Comparison of ENCODE assay signal across 31 cellular contexts in the genomic region with DNA sequence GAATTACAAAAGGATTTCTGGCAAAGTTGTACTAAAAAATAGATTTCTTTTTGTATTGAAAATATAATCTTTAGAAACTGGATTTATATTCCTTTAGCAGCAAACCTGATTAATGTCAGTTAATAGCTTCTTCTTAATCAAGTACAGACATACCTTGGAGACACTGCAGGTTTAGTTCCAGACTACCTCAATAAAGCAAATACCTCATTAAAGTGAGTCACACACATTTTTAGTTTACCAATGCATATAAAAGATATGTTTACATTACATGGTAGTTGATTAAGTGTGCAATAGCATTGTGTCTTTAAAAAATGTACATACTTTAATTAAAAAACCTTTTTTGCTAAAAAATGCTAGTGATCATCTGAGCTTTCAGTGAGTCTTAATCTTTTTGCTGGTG.
DNase-seq lines count a peak whose midpoint lies in the region; ATAC-seq, FAIRE-seq and TF ChIP-seq lines count a peak whose summit lies in the region.
"Had no signal": no experiment of that assay in that cellular context is flagged by ENCODE, and none has a peak within 500 bp of the region (broad histone marks: within the 10 kb centered on the region; RNA-seq: fewer than 3 reads in every experiment).

No MANE protein-coding gene starts in this region.

- no peak overlapping the region for H3K9ac ChIP-seq in PC-3 (ENCODE audit: low read length)
- H3K9ac ChIP-seq: BLaER1; BLaER1 treated with 17β-estradiol and CSF1 and Interleukin-3, amounts not matched to agents 10 nM and 100 nM had no signal

- H3K79me2 ChIP-seq in PC-3 (ENCODE audit: low read length), result no peaks in the 10 kb centered on the region

- intact Hi-C loops in PC-3 (cut with micrococcal nuclease), result no loop called here
- intact Hi-C loops in Right ventricle myocardium superior (cut with DNase I), result no loop called here

- TF ChIP-seq CTCF in PC-3 (conservative IDR thresholded peaks at IDR 0.05; ENCODE audit: low read depth, low read length) (no peak), bronchial epithelial cell (IDR thresholded peaks at IDR 0.05; ENCODE audit: insufficient read depth, low read length, severe bottlenecking) (no peak)

- peaks cover 5% of the 10 kb centered on the region; the same call in 1 of the 2 replicates for H3K4me1 ChIP-seq in PC-3 (ENCODE audit: insufficient read depth, low read length)
- H3K4me1 ChIP-seq: BE2C, Caco-2 had no signal

- H3K9me3 ChIP-seq in PC-3 (ENCODE audit: low read length), result peaks cover 8% of the 10 kb centered on the region; the same call in 1 of the 2 replicates
- H3K9me3 ChIP-seq: BE2C had no signal

- H3K27me3 ChIP-seq in PC-3 (ENCODE audit: low read length), result no peaks in the 10 kb centered on the region
- no peaks in the 10 kb centered on the region for H3K27me3 ChIP-seq in bronchial epithelial cell (ENCODE audit: control insufficient read depth, insufficient read depth, low read length)
- H3K27me3 ChIP-seq: BE2C; BLaER1; BLaER1 treated with 17β-estradiol and CSF1 and Interleukin-3, amounts not matched to agents 10 nM and 100 nM had no signal

- H3K36me3 ChIP-seq in PC-3 (ENCODE audit: low read depth, low read length) (0 out of 2 replicates have a peak, but pooled peaks cover 6% of the 10 kb centered on the region), bronchial epithelial cell (ENCODE audit: control insufficient read depth, insufficient read depth, low read length) (no peaks in the 10 kb centered on the region)
- H3K36me3 ChIP-seq: BE2C, BLaER1 had no signal

- H3K9me2 ChIP-seq in PC-3 (replicated peaks; ENCODE audit: low read length), result no peaks in the 10 kb centered on the region

- CTCF ChIA-PET in PC-3 (lab: Charles Lee), result no interaction called here

- H2AFZ ChIP-seq in PC-3 (ENCODE audit: low read length), result no peak overlapping the region

- H3K27ac ChIP-seq in PC-3 (ENCODE audit: low read length), result no peak overlapping the region
- H3K27ac ChIP-seq: 22Rv1; A549; BLaER1; BLaER1 treated with 17β-estradiol and CSF1 and Interleukin-3, amounts not matched to agents 10 nM and 100 nM; C4-2B had no signal

- peak; percentile 51 for DNase-seq in PC-3
- peak; percentile 12 for DNase-seq in bronchial epithelial cell (ENCODE audit: low read depth)
- DNase-seq in Right ventricle myocardium superior, result no peak
- no peak for DNase-seq in amygdala (lab: John Stamatoyannopoulos, UW)
- DNase-seq: 8988T; ACHN; AML-193; BE2C; C1 segment of cervical spinal cord; Caco-2; Calu3; CD4-positive, alpha-beta memory T cell; CD4-positive, alpha-beta T cell; CD4-positive, CD25-positive, alpha-beta regulatory T cell; CD8-positive, alpha-beta memory T cell; CD8-positive, alpha-beta T cell; COR-L47; DMS 273 treated with DMSO at 0.1 percent for 48 hours; DMS153; DMS53; DMS79; DMS79 treated with DMSO at 0.1 percent for 48 hours; DND-41; EL had no signal

- H4K20me1 ChIP-seq in PC-3 (ENCODE audit: low read length), result no peaks in the 10 kb centered on the region
- H4K20me1 ChIP-seq: BLaER1; BLaER1 treated with 17β-estradiol and CSF1 and Interleukin-3, amounts not matched to agents 10 nM and 100 nM had no signal

- POLR2A ChIA-PET in PC-3 (lab: Charles Lee; ENCODE audit: unreplicated experiment), result interaction anchor here (0.6 kb wide), 1 partner anchor 264 kb away, joined by 3 read pairs; no protein-coding TSS in a partner anchor

- H3K4me3 ChIP-seq in PC-3 (ENCODE audit: low read length) (no peak overlapping the region), bronchial epithelial cell (ENCODE audit: low read depth, low read length) (no peak overlapping the region)
- H3K4me3 ChIP-seq: A549; BLaER1; BLaER1 treated with 17β-estradiol and CSF1 and Interleukin-3, amounts not matched to agents 10 nM and 100 nM had no signal

- H3K4me2 ChIP-seq in PC-3 (ENCODE audit: low read length), result no peak overlapping the region
- H3K4me2 ChIP-seq: A549; BLaER1; BLaER1 treated with 17β-estradiol and CSF1 and Interleukin-3, amounts not matched to agents 10 nM and 100 nM had no signal

- peak; percentile 89 for ATAC-seq in PC-3
- ATAC-seq in Right ventricle myocardium superior (ENCODE audit: poor library complexity), result no peak
- ATAC-seq: A549; CD8-positive, alpha-beta T cell had no signal

- FAIRE-seq in bronchial epithelial cell (lab: Jason Lieb, UNC), result no peak
- FAIRE-seq: A204.1, D721Med had no signal

- no peaks in the 10 kb centered on the region for H3F3A ChIP-seq in PC-3 (ENCODE audit: low read length, unreplicated experiment)

- no TSS peak for BruUV-seq in PC-3 (replicated peaks; lab: Mats Ljungman, UMichigan)

Comparison
In these comparisons a context has a peak if more than half of its experiments do, and no peak if none do; other contexts are left out.
1. DNase-seq: peak in PC-3 (single experiment) and bronchial epithelial cell (single experiment); none in Right ventricle myocardium superior (single experiment) and amygdala (0 of 56).